In genomic region chr2:186339716-186340115, GRCh38 we compare ENCODE assay signal across 22 cellular contexts.
"Had no signal": no experiment of that assay in that cellular context is flagged by ENCODE, and none has a peak within 500 bp of the region (broad histone marks: within the 10 kb centered on the region; RNA-seq: fewer than 3 reads in every experiment).

No MANE protein-coding gene starts in this region.

- H3K36me3 Mint-ChIP-seq: activated CD8-positive, alpha-beta memory T cell treated with anti-CD3 and anti-CD28 coated beads, Interleukin-2, amount 10 ng/mL, durations not matched to agents 7 days and 5 days; WTC11 had no signal

- H3K4me1 ChIP-seq: lower lobe of right lung, sigmoid colon, transverse colon, vagina had no signal

- H3K27ac ChIP-seq: coronary artery, hepatocyte, lower lobe of right lung, sigmoid colon, transverse colon, vagina had no signal

- ATAC-seq: activated CD8-positive, alpha-beta memory T cell treated with anti-CD3 and anti-CD28 coated beads, Interleukin-2, amount 10 ng/mL, durations not matched to agents 7 days and 5 days; left colon; lower lobe of right lung; stimulated activated naive CD8-positive, alpha-beta T cell treated with anti-CD3 and anti-CD28 coated beads, Interleukin-15, Interleukin-2, amounts not matched to agents 100 U/mL and 50 U/mL, for 24 hours; WTC11 had no signal

- H3K9me3 ChIP-seq: lower lobe of right lung, sigmoid colon, vagina had no signal

- DNase-seq: activated CD4-positive, alpha-beta memory T cell treated with anti-CD3 and anti-CD28 coated beads, Interleukin-2, amount 10 ng/mL, durations not matched to agents 7 days and 5 days; activated CD4-positive, alpha-beta T cell treated with anti-CD3 and anti-CD28 coated beads for 4 hours; activated CD8-positive, alpha-beta memory T cell treated with anti-CD3 and anti-CD28 coated beads, Interleukin-2, amount 10 ng/mL, durations not matched to agents 7 days and 5 days; amygdala; erythroblast; left colon; lower lobe of right lung; nucleus accumbens; posterior cingulate gyrus; sigmoid colon; stimulated activated CD4-positive, alpha-beta T cell treated with anti-CD3 and anti-CD28 coated beads, Interleukin-12 subunit alpha, Interleukin-12 subunit beta, amount 100 ng/mL, for 4 hours; stimulated activated CD4-positive, alpha-beta T cell treated with anti-CD3 and anti-CD28 coated beads, Interleukin-1b, Interleukin-23, amount 100 ng/mL, for 48 hours; stimulated activated naive CD8-positive, alpha-beta T cell treated with anti-CD3 and anti-CD28 coated beads, Interleukin-15, Interleukin-2, amounts not matched to agents 100 U/mL and 50 U/mL, for 24 hours; transverse colon had no signal

- H3K4me1 Mint-ChIP-seq: activated CD4-positive, alpha-beta memory T cell treated with anti-CD3 and anti-CD28 coated beads, Interleukin-2, amount 10 ng/mL, durations not matched to agents 7 days and 5 days; activated CD8-positive, alpha-beta memory T cell treated with anti-CD3 and anti-CD28 coated beads, Interleukin-2, amount 10 ng/mL, durations not matched to agents 7 days and 5 days; central memory CD8-positive, alpha-beta T cell; nephron; WTC11 had no signal

- H3K27me3 Mint-ChIP-seq: activated CD4-positive, alpha-beta memory T cell treated with anti-CD3 and anti-CD28 coated beads, Interleukin-2, amount 10 ng/mL, durations not matched to agents 7 days and 5 days; activated CD8-positive, alpha-beta memory T cell treated with anti-CD3 and anti-CD28 coated beads, Interleukin-2, amount 10 ng/mL, durations not matched to agents 7 days and 5 days; activated naive CD8-positive, alpha-beta T cell; central memory CD8-positive, alpha-beta T cell had no signal

- H3K4me3 ChIP-seq: coronary artery, hepatocyte, lower lobe of right lung, sigmoid colon, transverse colon, vagina had no signal

- H3K27ac Mint-ChIP-seq: activated CD4-positive, alpha-beta memory T cell treated with anti-CD3 and anti-CD28 coated beads, Interleukin-2, amount 10 ng/mL, durations not matched to agents 7 days and 5 days; activated CD8-positive, alpha-beta memory T cell treated with anti-CD3 and anti-CD28 coated beads, Interleukin-2, amount 10 ng/mL, durations not matched to agents 7 days and 5 days; activated naive CD8-positive, alpha-beta T cell; nephron; T-helper 2 cell treated with Interferon-gamma antibody and Interleukin-4, amounts not matched to agents 5 μg/mL and 100 μg/mL, for 36 hours; WTC11 had no signal

- H3K36me3 ChIP-seq: lower lobe of right lung, sigmoid colon, transverse colon, vagina had no signal

- H3K4me3 Mint-ChIP-seq: activated CD4-positive, alpha-beta memory T cell treated with anti-CD3 and anti-CD28 coated beads, Interleukin-2, amount 10 ng/mL, durations not matched to agents 7 days and 5 days; activated CD8-positive, alpha-beta memory T cell treated with anti-CD3 and anti-CD28 coated beads, Interleukin-2, amount 10 ng/mL, durations not matched to agents 7 days and 5 days; activated naive CD8-positive, alpha-beta T cell; central memory CD8-positive, alpha-beta T cell; nephron; T-helper 2 cell treated with Interferon-gamma antibody and Interleukin-4, amounts not matched to agents 5 μg/mL and 100 μg/mL, for 36 hours; WTC11 had no signal

- H3K27me3 ChIP-seq: hepatocyte, sigmoid colon, transverse colon, vagina had no signal

- H3K9me3 Mint-ChIP-seq: T-helper 2 cell treated with Interferon-gamma antibody and Interleukin-4, amounts not matched to agents 5 μg/mL and 100 μg/mL, for 36 hours had no signal
